ENCODE assay signal across 13 cellular contexts in genomic region chr7:113657603-113658002, GRCh38.
A peak's percentile ranks its signal among the peaks of the same experiment; 100 is the strongest.
DNase-seq lines count a peak whose midpoint lies in the region; ATAC-seq and TF ChIP-seq lines count a peak whose summit lies in the region.
"Had no signal": no experiment of that assay in that cellular context is flagged by ENCODE, and none has a peak within 500 bp of the region (broad histone marks: within the 10 kb centered on the region; RNA-seq: fewer than 3 reads in every experiment).

No MANE protein-coding gene starts in this region.

- TF ChIP-seq EP300 in SK-N-SH (IDR thresholded peaks at IDR 0.05; ENCODE audit: borderline replicate concordance in 1 of 2, low read depth in 1 of 2, low read length in 1 of 2): no peak

- no peaks in the 10 kb centered on the region for H4K20me1 ChIP-seq in SK-N-SH (ENCODE audit: insufficient read depth)

- H3K4me1 Mint-ChIP-seq in activated naive CD8-positive, alpha-beta T cell treated with anti-CD3 and anti-CD28 coated beads, Interleukin-2, amount 50 U/mL, for 24 hours: no peaks in the 10 kb centered on the region

- no peak for TF ChIP-seq RAD21 in SK-N-SH (IDR thresholded peaks at IDR 0.05; ENCODE audit: low read length)

- ATAC-seq in SK-N-SH treated with all-trans-retinoic acid at 6 μM for 48 hours (no peak; the same call in 2 of the 3 replicates), HG02610 (IDR thresholded peaks at IDR 0.05; ENCODE audit: unreplicated experiment) (peak; percentile 93), HG03439 (IDR thresholded peaks at IDR 0.05; ENCODE audit: unreplicated experiment) (peak; percentile 89)
- no peak for ATAC-seq in activated naive CD8-positive, alpha-beta T cell treated with anti-CD3 and anti-CD28 coated beads, Interleukin-2, amount 50 U/mL, for 24 hours
- ATAC-seq: A549 had no signal

- DNase-seq in SK-N-SH (no peak), T1000 (lab: John Stamatoyannopoulos, UW) (no peak), HUDEP-2 (lab: John Stamatoyannopoulos, UW; ENCODE audit: unreplicated experiment in 76 of 76) (no peak), coronary artery (ENCODE audit: low spot score) (no peak)
- DNase-seq in activated naive CD8-positive, alpha-beta T cell treated with anti-CD3 and anti-CD28 coated beads, Interleukin-2, amount 50 U/mL, for 24 hours: no peak
- DNase-seq: adrenal gland; HCEC 1CT; stimulated activated CD4-positive, alpha-beta T cell treated with anti-CD3 and anti-CD28 coated beads, Interleukin-4, amount 100 ng/mL, for 1 hour had no signal

- no peak overlapping the region for H3K4me2 ChIP-seq in SK-N-SH
- H3K4me2 ChIP-seq: A549 had no signal

- TF ChIP-seq CTCF in SK-N-SH (IDR thresholded peaks at IDR 0.05) (no peak), coronary artery (IDR thresholded peaks at IDR 0.05) (no peak)

- H3K36me3 ChIP-seq in SK-N-SH (replicated peaks in 1 of 2; ENCODE audit: control insufficient read depth in 1 of 2, insufficient read depth in 2 of 2, low read length in 1 of 2): no peaks in the 10 kb centered on the region
- H3K36me3 ChIP-seq: adrenal gland had no signal

- H3K9me3 Mint-ChIP-seq in activated naive CD8-positive, alpha-beta T cell treated with anti-CD3 and anti-CD28 coated beads, Interleukin-2, amount 50 U/mL, for 24 hours: no peaks in the 10 kb centered on the region

- H3K9me2 ChIP-seq in SK-N-SH: no peaks in the 10 kb centered on the region

- H3K36me3 Mint-ChIP-seq in activated naive CD8-positive, alpha-beta T cell treated with anti-CD3 and anti-CD28 coated beads, Interleukin-2, amount 50 U/mL, for 24 hours (ENCODE audit: low read depth): no peaks in the 10 kb centered on the region

- CTCF ChIA-PET in SK-N-SH (lab: Yijun Ruan, JAX): no interaction called here

- no peaks in the 10 kb centered on the region for H3K4me1 ChIP-seq in SK-N-SH (ENCODE audit: control insufficient read depth in 1 of 2, insufficient read depth in 2 of 2, low read depth in 1 of 2, low read length in 1 of 2)
- H3K4me1 ChIP-seq: A549, adrenal gland had no signal

- no peaks in the 10 kb centered on the region for H3F3A ChIP-seq in SK-N-SH (replicated peaks; ENCODE audit: insufficient read depth)

- H3K4me3 Mint-ChIP-seq in activated naive CD8-positive, alpha-beta T cell treated with anti-CD3 and anti-CD28 coated beads, Interleukin-2, amount 50 U/mL, for 24 hours: no peak overlapping the region

- H3K79me2 ChIP-seq in SK-N-SH (ENCODE audit: insufficient read depth): no peaks in the 10 kb centered on the region

- 0 out of 2 replicates have a peak overlapping the region, but pooled peaks have one; percentile 7 for H2AFZ ChIP-seq in SK-N-SH (ENCODE audit: low read depth)

- H3K9ac ChIP-seq in SK-N-SH: no peak overlapping the region

- no peaks in the 10 kb centered on the region for H3K27me3 ChIP-seq in SK-N-SH (ENCODE audit: insufficient read depth)
- H3K27me3 ChIP-seq: adrenal gland had no signal

- WGBS in SK-N-SH (ENCODE audit: low lambda C conversion rate): 0% methylated on average over 1 of the region's 1 CpG

- no peak overlapping the region for H3K27ac Mint-ChIP-seq in activated naive CD8-positive, alpha-beta T cell treated with anti-CD3 and anti-CD28 coated beads, Interleukin-2, amount 50 U/mL, for 24 hours

- POLR2A ChIA-PET in SK-N-SH (lab: Yijun Ruan, JAX): no interaction called here

- no peak overlapping the region for H3K4me3 ChIP-seq in SK-N-SH (ENCODE audit: low read depth in 2 of 2, low read length in 1 of 2)
- no peak overlapping the region for H3K4me3 ChIP-seq in coronary artery
- H3K4me3 ChIP-seq: A549, adrenal gland, lung had no signal

- no peak overlapping the region for H3K27ac ChIP-seq in SK-N-SH (ENCODE audit: low read depth in 2 of 2, low read length in 1 of 2)
- H3K27ac ChIP-seq in coronary artery: no peak overlapping the region
- H3K27ac ChIP-seq: A549, adrenal gland had no signal

- H3K27me3 Mint-ChIP-seq in activated naive CD8-positive, alpha-beta T cell treated with anti-CD3 and anti-CD28 coated beads, Interleukin-2, amount 50 U/mL, for 24 hours: no peaks in the 10 kb centered on the region

- no peaks in the 10 kb centered on the region for H3K9me3 ChIP-seq in SK-N-SH
- H3K9me3 ChIP-seq: A549, adrenal gland had no signal

TF ChIP-seq in SK-N-SH, 30 proteins besides CTCF, POLR2A, EP300 and RAD21:
- TF ChIP-seq MAX (IDR thresholded peaks at IDR 0.05; ENCODE audit: low read depth) (no peak), CHD2 (IDR thresholded peaks at IDR 0.05; ENCODE audit: low read length, partially characterized antibody) (no peak), MEF2A (IDR thresholded peaks at IDR 0.05; ENCODE audit: borderline replicate concordance, low read depth) (no peak), SMC3 (IDR thresholded peaks at IDR 0.05; ENCODE audit: low read depth, low read length) (no peak), TCF12 (IDR thresholded peaks at IDR 0.05) (no peak), USF1 (IDR thresholded peaks at IDR 0.05; ENCODE audit: borderline replicate concordance, low read depth) (no peak), NRF1 (IDR thresholded peaks at IDR 0.05; ENCODE audit: low read depth, low read length) (no peak), FOSL2 (IDR thresholded peaks at IDR 0.05; ENCODE audit: borderline replicate concordance, low read depth) (no peak), NFIC (IDR thresholded peaks at IDR 0.05; ENCODE audit: borderline replicate concordance) (no peak)

TF ChIP-seq in SK-N-SH treated with all-trans-retinoic acid at 6 μM for 48 hours, 23 proteins besides CTCF, POLR2A, EP300 and RAD21:
- TF ChIP-seq ZNF70 (CRISPR knock-in tag; IDR thresholded peaks at IDR 0.05) (no peak), ESRRG (CRISPR knock-in tag; IDR thresholded peaks at IDR 0.05) (no peak), ZC3H10 (CRISPR knock-in tag; IDR thresholded peaks at IDR 0.05) (no peak), ARNTL (CRISPR knock-in tag; IDR thresholded peaks at IDR 0.05; ENCODE audit: borderline replicate concordance, low read depth) (no peak)

Comparison
In these comparisons a context has a peak if more than half of its experiments do, and no peak if none do; other contexts are left out.
1. ATAC-seq: peak in HG02610 (single experiment) and HG03439 (single experiment); none in SK-N-SH treated with all-trans-retinoic acid at 6 μM for 48 hours (single experiment) and activated naive CD8-positive, alpha-beta T cell treated with anti-CD3 and anti-CD28 coated beads, Interleukin-2, amount 50 U/mL, for 24 hours (single experiment).